ENCODE assay signal across 11 cellular contexts in genomic region chr5:57225553-57225952, GRCh38.
"Had no signal": no experiment of that assay in that cellular context is flagged by ENCODE, and none has a peak within 500 bp of the region (broad histone marks: within the 10 kb centered on the region; RNA-seq: fewer than 3 reads in every experiment).

No MANE protein-coding gene starts in this region.

- H3K27ac ChIP-seq: body of pancreas, SJSA1 had no signal

- FAIRE-seq: kidney, TTC549 had no signal

- DNase-seq: activated naive CD4-positive, alpha-beta T cell treated with anti-CD3 and anti-CD28 coated beads, Interleukin-2, amount 10 ng/mL, durations not matched to agents 7 days and 5 days; amniotic stem cell; body of pancreas; effector memory CD4-positive, alpha-beta T cell; foreskin fibroblast; hippocampal formation; kidney had no signal

- H3K4me1 ChIP-seq: body of pancreas, SJSA1 had no signal

- ATAC-seq: body of pancreas, sciatic nerve, WTC11 had no signal

- H3K9me3 ChIP-seq: body of pancreas, SJSA1 had no signal

- H3K4me3 ChIP-seq: body of pancreas, SJSA1 had no signal

- H3K27me3 ChIP-seq: body of pancreas, SJSA1 had no signal
